8 cellular contexts compared by ENCODE assay signal in the genomic region with DNA sequence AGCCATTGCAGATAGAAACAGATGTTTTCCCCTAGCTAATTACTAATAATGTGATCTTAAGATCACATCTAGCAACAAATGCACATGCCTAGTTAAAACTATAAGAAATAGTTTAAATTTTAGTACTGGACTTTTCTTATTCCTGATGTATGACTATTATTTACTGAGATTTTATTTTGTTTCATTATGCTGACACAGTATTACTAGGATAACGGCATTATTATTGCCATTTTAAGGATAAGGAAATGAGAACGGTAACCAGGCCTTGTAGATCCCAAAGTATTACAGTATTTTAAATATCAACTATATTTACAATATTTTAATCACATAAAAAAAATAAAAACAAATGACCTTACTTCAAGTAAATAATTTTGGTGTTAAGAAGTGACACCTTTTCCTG.
"Had no signal": no experiment of that assay in that cellular context is flagged by ENCODE, and none has a peak within 500 bp of the region (broad histone marks: within the 10 kb centered on the region; RNA-seq: fewer than 3 reads in every experiment).

No MANE protein-coding gene starts in this region.

- DNase-seq: GDM1, GF-D8 had no signal

- H3K4me3 ChIP-seq: GM12878 had no signal

- FAIRE-seq: G401.6, GM12878, GM12891, GM12892, GM18507, GM19239 had no signal

- ATAC-seq: GM12878 had no signal
